ENCODE assay signal across 12 cellular contexts in the genomic region with DNA sequence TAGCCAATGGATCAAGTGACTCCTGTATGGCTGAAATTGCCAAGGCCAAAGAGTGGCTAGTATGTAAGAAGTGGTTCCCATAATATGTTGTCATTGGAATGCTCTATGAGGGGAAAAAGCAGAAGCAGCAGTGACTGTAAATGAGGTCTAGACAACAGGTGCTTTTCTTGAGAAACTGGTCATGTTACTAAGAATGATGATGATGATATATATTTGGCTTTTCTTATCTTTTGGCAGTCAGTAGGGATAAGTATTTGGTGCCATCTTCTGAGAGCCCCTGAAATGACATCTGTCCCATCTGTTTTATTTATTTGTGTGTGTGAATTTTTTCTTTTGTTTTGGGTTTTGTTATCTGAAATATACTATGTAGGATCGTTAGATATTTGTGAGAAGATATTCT.
A peak's percentile ranks its signal among the peaks of the same experiment; 100 is the strongest.
DNase-seq lines count a peak whose midpoint lies in the region; ATAC-seq and TF ChIP-seq lines count a peak whose summit lies in the region.
"Had no signal": no experiment of that assay in that cellular context is flagged by ENCODE, and none has a peak within 500 bp of the region (broad histone marks: within the 10 kb centered on the region; RNA-seq: fewer than 3 reads in every experiment).

No MANE protein-coding gene starts in this region.

- ATAC-seq in stimulated activated naive B cell treated with anti-CD40 and anti-IgM and Interleukin-4, amounts not matched to agents 10 μg/mL and 1 μg/mL and 100 μg/mL, for 72 hours (replicated peaks): peak; percentile 84 to 94

- H3K9me3 ChIP-seq in breast epithelium (no peaks in the 10 kb centered on the region), MG63 (no peaks in the 10 kb centered on the region)
- H3K9me3 ChIP-seq: transverse colon had no signal

- no TSS peak for BruUV-seq in MCF 10A (replicated peaks; lab: Mats Ljungman, UMichigan)

- no peaks in the 10 kb centered on the region for H3K4me1 ChIP-seq in breast epithelium
- H3K4me1 ChIP-seq: transverse colon had no signal

- no peaks in the 10 kb centered on the region for H3K36me3 Mint-ChIP-seq in MCF 10A (ENCODE audit: insufficient read depth, unreplicated experiment)
- H3K36me3 Mint-ChIP-seq in chondrocyte (ENCODE audit: low read depth): no peaks in the 10 kb centered on the region
- no peaks in the 10 kb centered on the region for H3K36me3 Mint-ChIP-seq in stimulated activated naive B cell treated with anti-CD40 and anti-IgM and Interleukin-4, amounts not matched to agents 10 μg/mL and 1 μg/mL and 100 μg/mL, for 72 hours
- H3K36me3 Mint-ChIP-seq: activated naive CD4-positive, alpha-beta T cell treated with anti-CD3 and anti-CD28 coated beads, Interleukin-2, amount 50 U/mL, for 24 hours had no signal

- DNase-seq in MCF 10A (ENCODE audit: unreplicated experiment): peak; percentile 22
- no peak for DNase-seq in breast epithelium (ENCODE audit: low spot score in 2 of 2)
- DNase-seq in M059J (ENCODE audit: low read depth): peak; percentile 7
- DNase-seq in chondrocyte (ENCODE audit: low spot score): no peak
- no peak for DNase-seq in stimulated activated naive B cell treated with anti-CD40 and anti-IgM and Interleukin-4, amounts not matched to agents 10 μg/mL and 1 μg/mL and 100 μg/mL, for 72 hours
- no peak for DNase-seq in NCI-H82 treated with DMSO at 0.1 percent for 48 hours (lab: John Stamatoyannopoulos, UW; ENCODE audit: unreplicated experiment)
- DNase-seq in MG63: no peak
- DNase-seq in islet precursor cell: no peak
- DNase-seq: activated CD4-positive, CD25-positive, alpha-beta regulatory T cell; CD4-positive, alpha-beta T cell; transverse colon had no signal

- CTCF ChIA-PET in MCF 10A (lab: Yijun Ruan, JAX): interaction anchor here (0.6 to 4.5 kb wide), 24 partner anchors 8 to 1204 kb away, joined by 3 to 46 read pairs (median 4); no protein-coding TSS in a partner anchor

- TF ChIP-seq POLR2A in breast epithelium (IDR thresholded peaks at IDR 0.05): no peak

- no peaks in the 10 kb centered on the region for H3K4me1 Mint-ChIP-seq in MCF 10A (ENCODE audit: insufficient read depth, unreplicated experiment)
- H3K4me1 Mint-ChIP-seq in chondrocyte (ENCODE audit: low read depth): no peaks in the 10 kb centered on the region
- H3K4me1 Mint-ChIP-seq in stimulated activated naive B cell treated with anti-CD40 and anti-IgM and Interleukin-4, amounts not matched to agents 10 μg/mL and 1 μg/mL and 100 μg/mL, for 72 hours: peaks cover 0 to 9% of the 10 kb centered on the region in 2 donors
- H3K4me1 Mint-ChIP-seq: activated naive CD4-positive, alpha-beta T cell treated with anti-CD3 and anti-CD28 coated beads, Interleukin-2, amount 50 U/mL, for 24 hours had no signal

- TF ChIP-seq CTCF in MCF 10A (IDR thresholded peaks at IDR 0.05; ENCODE audit: unreplicated experiment) (peak; percentile 49), breast epithelium (IDR thresholded peaks at IDR 0.05) (no peak), chondrocyte (IDR thresholded peaks at IDR 0.05) (peak; percentile 68)

- H3K27ac Mint-ChIP-seq in MCF 10A (ENCODE audit: low read depth, unreplicated experiment) (no peak overlapping the region), chondrocyte (ENCODE audit: unreplicated experiment) (no peak overlapping the region)
- no peak overlapping the region for H3K27ac Mint-ChIP-seq in stimulated activated naive B cell treated with anti-CD40 and anti-IgM and Interleukin-4, amounts not matched to agents 10 μg/mL and 1 μg/mL and 100 μg/mL, for 72 hours
- H3K27ac Mint-ChIP-seq: activated naive CD4-positive, alpha-beta T cell treated with anti-CD3 and anti-CD28 coated beads, Interleukin-2, amount 50 U/mL, for 24 hours; CD4-positive, alpha-beta T cell had no signal

- H3K27me3 Mint-ChIP-seq in MCF 10A (ENCODE audit: insufficient read depth, unreplicated experiment) (no peaks in the 10 kb centered on the region), chondrocyte (ENCODE audit: low read depth) (peaks cover 26% of the 10 kb centered on the region)
- H3K27me3 Mint-ChIP-seq in stimulated activated naive B cell treated with anti-CD40 and anti-IgM and Interleukin-4, amounts not matched to agents 10 μg/mL and 1 μg/mL and 100 μg/mL, for 72 hours: no peaks in the 10 kb centered on the region
- H3K27me3 Mint-ChIP-seq: activated naive CD4-positive, alpha-beta T cell treated with anti-CD3 and anti-CD28 coated beads, Interleukin-2, amount 50 U/mL, for 24 hours; CD4-positive, alpha-beta T cell had no signal

- H3K9me3 Mint-ChIP-seq in MCF 10A (ENCODE audit: unreplicated experiment) (no peaks in the 10 kb centered on the region), chondrocyte (ENCODE audit: low read depth) (no peaks in the 10 kb centered on the region)
- H3K9me3 Mint-ChIP-seq in stimulated activated naive B cell treated with anti-CD40 and anti-IgM and Interleukin-4, amounts not matched to agents 10 μg/mL and 1 μg/mL and 100 μg/mL, for 72 hours: no peaks in the 10 kb centered on the region

- H3K27ac ChIP-seq in breast epithelium: no peak overlapping the region
- H3K27ac ChIP-seq: transverse colon had no signal

- H3K4me3 Mint-ChIP-seq in MCF 10A (ENCODE audit: unreplicated experiment): no peak overlapping the region
- H3K4me3 Mint-ChIP-seq in chondrocyte (ENCODE audit: unreplicated experiment): no peak overlapping the region
- no peak overlapping the region for H3K4me3 Mint-ChIP-seq in stimulated activated naive B cell treated with anti-CD40 and anti-IgM and Interleukin-4, amounts not matched to agents 10 μg/mL and 1 μg/mL and 100 μg/mL, for 72 hours
- H3K4me3 Mint-ChIP-seq: activated naive CD4-positive, alpha-beta T cell treated with anti-CD3 and anti-CD28 coated beads, Interleukin-2, amount 50 U/mL, for 24 hours; CD4-positive, alpha-beta T cell had no signal

- H3K4me3 ChIP-seq in breast epithelium (no peak overlapping the region), MG63 (no peak overlapping the region)
- H3K4me3 ChIP-seq: transverse colon had no signal

- no peaks in the 10 kb centered on the region for H3K36me3 ChIP-seq in breast epithelium
- H3K36me3 ChIP-seq in MG63: no peaks in the 10 kb centered on the region
- H3K36me3 ChIP-seq: transverse colon had no signal

- POLR2A ChIA-PET in MCF 10A (lab: Yijun Ruan, JAX): interaction anchor here (0.7 kb wide), 1 partner anchor 19 kb away, joined by 3 read pairs; no protein-coding TSS in a partner anchor

- H3K27me3 ChIP-seq in breast epithelium: no peaks in the 10 kb centered on the region
- no peaks in the 10 kb centered on the region for H3K27me3 ChIP-seq in MG63
- H3K27me3 ChIP-seq: transverse colon had no signal

- intact Hi-C loops in MCF 10A (cut with micrococcal nuclease) (loop anchor here (1.0 to 5.0 kb wide), 8 partner anchors 142 to 860 kb away; a partner anchor contains a TSS), breast epithelium (cut with DNase I; ENCODE audit: low total_unique reads) (no loop called here)

Comparison
In these comparisons a context has a peak if more than half of its experiments do, and no peak if none do; other contexts are left out.
1. DNase-seq: peak in MCF 10A (single experiment) and M059J (single experiment); none in breast epithelium (0 of 2), chondrocyte (single experiment), stimulated activated naive B cell treated with anti-CD40 and anti-IgM and Interleukin-4, amounts not matched to agents 10 μg/mL and 1 μg/mL and 100 μg/mL, for 72 hours (single experiment), NCI-H82 treated with DMSO at 0.1 percent for 48 hours (single experiment), MG63 (single experiment) and islet precursor cell (single experiment).
2. CTCF ChIP-seq: peak in MCF 10A (single experiment) and chondrocyte (single experiment); none in breast epithelium (0 of 3).